18 cellular contexts compared by ENCODE assay signal in genomic region chrX:17617794-17618193, GRCh38.
A peak's percentile ranks its signal among the peaks of the same experiment; 100 is the strongest.
DNase-seq lines count a peak whose midpoint lies in the region; ATAC-seq and TF ChIP-seq lines count a peak whose summit lies in the region.
"Had no signal": no experiment of that assay in that cellular context is flagged by ENCODE, and none has a peak within 500 bp of the region (broad histone marks: within the 10 kb centered on the region; RNA-seq: fewer than 3 reads in every experiment).

No MANE protein-coding gene starts in this region.

- no peaks in the 10 kb centered on the region for H3K9me3 ChIP-seq in fibroblast of lung (ENCODE audit: control insufficient read depth, insufficient read depth, low read depth, low read length)
- H3K9me3 ChIP-seq in tibial artery = no peaks in the 10 kb centered on the region

- H3K9ac ChIP-seq in fibroblast of lung (ENCODE audit: insufficient read depth, low read length) = no peak overlapping the region

- ATAC-seq in left ventricle myocardium superior (peak; percentile 31), Right ventricle myocardium superior (ENCODE audit: poor library complexity) (no peak), HG03442 (IDR thresholded peaks at IDR 0.05; ENCODE audit: unreplicated experiment) (no peak)

- no peak for TF ChIP-seq CTCF in fibroblast of lung (conservative IDR thresholded peaks at IDR 0.05 in 1 of 2, IDR thresholded peaks at IDR 0.05 in 1 of 2; ENCODE audit: low read depth in 1 of 2, low read length in 2 of 2)
- TF ChIP-seq CTCF in tibial artery (IDR thresholded peaks at IDR 0.05) = no peak

- H3K27me3 ChIP-seq in fibroblast of lung (ENCODE audit: control insufficient read depth, insufficient read depth, low read length) = no peaks in the 10 kb centered on the region
- no peaks in the 10 kb centered on the region for H3K27me3 ChIP-seq in tibial artery

- H3K36me3 ChIP-seq in fibroblast of lung (ENCODE audit: control insufficient read depth, insufficient read depth, low read length) = no peaks in the 10 kb centered on the region
- no peaks in the 10 kb centered on the region for H3K36me3 ChIP-seq in tibial artery

- no peaks in the 10 kb centered on the region for H3K79me2 ChIP-seq in fibroblast of lung (ENCODE audit: control insufficient read depth, insufficient read depth, low read length)

- H3K4me1 ChIP-seq in fibroblast of lung (ENCODE audit: control insufficient read depth, extremely low read depth, insufficient read depth, low read length) = no peaks in the 10 kb centered on the region
- peaks cover 0 to 5% (median 0%) of the 10 kb centered on the region in 4 donors for H3K4me1 ChIP-seq in tibial artery

- intact Hi-C loops in left ventricle myocardium superior (cut with micrococcal nuclease) = no loop called here
- intact Hi-C loops in Right ventricle myocardium superior (cut with DNase I) = no loop called here
- intact Hi-C loops in tibial artery (cut with DNase I; ENCODE audit: low total_unique reads) = no loop called here

- no peak overlapping the region for H2AFZ ChIP-seq in fibroblast of lung (ENCODE audit: low read length)

- DNase-seq in left ventricle myocardium superior (no peak), Right ventricle myocardium superior (no peak), NCI-H69 (lab: John Stamatoyannopoulos, UW) (peak; percentile 30), fibroblast of lung (ENCODE audit: low read depth in 2 of 2) (peak; percentile 23 to 66), NOMO-1 (lab: John Stamatoyannopoulos, UW; ENCODE audit: unreplicated experiment in 2 of 2) (no peak), tibial artery (no peak)
- DNase-seq: AML-193; COR-L47; DMS153; H9; Kasumi-1; MM.1S; NCI-H1930; NCI-H524; NK-92 treated with Interleukin-12 subunit alpha and Interleukin-12 subunit beta, amount 100 ng/mL, for 24 hours; OCI-M1 had no signal

- no peaks in the 10 kb centered on the region for H4K20me1 ChIP-seq in fibroblast of lung (ENCODE audit: control insufficient read depth, extremely low read depth, insufficient read depth, low read length)

- H3K27ac ChIP-seq in fibroblast of lung (ENCODE audit: insufficient read depth, low read length) = no peak overlapping the region
- no peak overlapping the region for H3K27ac ChIP-seq in tibial artery
- H3K27ac ChIP-seq: HL-60 had no signal

- H3K4me3 ChIP-seq in fibroblast of lung (replicated peaks in 1 of 4; ENCODE audit: control extremely low read depth in 1 of 4, insufficient read depth in 1 of 4, low read depth in 3 of 4, low read length in 4 of 4) (no peak overlapping the region), tibial artery (no peak overlapping the region)

- no peak overlapping the region for H3K4me2 ChIP-seq in fibroblast of lung (ENCODE audit: extremely low read depth, insufficient read depth, low read length)

Comparison
In these comparisons a context has a peak if more than half of its experiments do, and no peak if none do; other contexts are left out.
1. DNase-seq: peak in NCI-H69 (single experiment) and fibroblast of lung (2 of 2); none in left ventricle myocardium superior (single experiment), Right ventricle myocardium superior (single experiment), NOMO-1 (0 of 2) and tibial artery (0 of 2).